In the genomic region with DNA sequence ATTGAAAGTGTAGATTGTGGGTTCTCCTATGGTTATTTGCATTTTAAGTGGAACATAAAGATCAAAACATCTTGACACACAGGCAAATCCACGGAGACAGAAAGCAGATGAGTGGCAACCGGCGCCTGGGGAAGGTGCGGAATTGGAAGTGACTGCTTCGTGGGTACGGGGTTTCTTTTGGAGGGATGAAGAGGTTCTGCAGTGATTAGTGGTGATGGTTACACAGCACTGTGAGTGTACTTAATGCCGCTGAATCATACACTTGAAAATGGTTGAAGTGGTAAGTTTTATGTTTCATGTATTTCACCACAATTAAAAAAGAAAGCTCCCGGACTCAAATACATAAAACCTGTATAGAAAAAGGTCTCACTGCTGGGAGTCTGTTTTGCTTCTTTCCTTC, we compare ENCODE assay signal across 17 cellular contexts.
"Had no signal": no experiment of that assay in that cellular context is flagged by ENCODE, and none has a peak within 500 bp of the region (broad histone marks: within the 10 kb centered on the region; RNA-seq: fewer than 3 reads in every experiment).

No MANE protein-coding gene starts in this region.

- ATAC-seq: gastrocnemius medialis; heart right ventricle; psoas muscle; right lobe of liver; stimulated activated memory B cell treated with anti-CD40 and anti-IgM and Interleukin-4, amounts not matched to agents 10 μg/mL and 1 μg/mL and 100 μg/mL, for 72 hours had no signal

- H3K27ac ChIP-seq: cardiac muscle cell, gastrocnemius medialis, heart right ventricle, psoas muscle, right lobe of liver, tibial artery had no signal

- H3K36me3 ChIP-seq: cardiac muscle cell, gastrocnemius medialis, heart right ventricle, right lobe of liver, tibial artery had no signal

- DNase-seq: activated CD4-positive, alpha-beta T cell treated with anti-CD3 and anti-CD28 coated beads, Interleukin-2, amount 50 U/mL, for 4 hours; activated CD4-positive, CD25-positive, alpha-beta regulatory T cell treated with anti-CD3 and anti-CD28 coated beads, Interleukin-2, amount 50 U/mL, for 72 hours; activated gamma-delta T cell treated with Interleukin-2 at 50 U/mL for 16 hours; activated T-cell treated with anti-CD3 and anti-CD28 coated beads, Interleukin-2, amount 50 U/mL, for 1 hour; aorta; effector CD4-positive, alpha-beta T cell; gastrocnemius medialis; heart right ventricle; mesendoderm; occipital lobe; psoas muscle; right lobe of liver; tibial artery had no signal

- H3K4me3 ChIP-seq: cardiac muscle cell, gastrocnemius medialis, heart right ventricle, psoas muscle, right lobe of liver, tibial artery had no signal

- FAIRE-seq: colon, islet of Langerhans had no signal

- H3K27me3 ChIP-seq: gastrocnemius medialis, right lobe of liver had no signal
